ENCODE assay signal across 28 cellular contexts in genomic region chr7:15723840-15724239, GRCh38. TPM values are rescaled to one million over a fixed set of nuclear protein-coding genes. Genes with fewer than 3 reads are reported as not detected.
A peak's percentile ranks its signal among the peaks of the same experiment; 100 is the strongest.
DNase-seq lines count a peak whose midpoint lies in the region; ATAC-seq, FAIRE-seq and TF ChIP-seq lines count a peak whose summit lies in the region.
"Had no signal": no experiment of that assay in that cellular context is flagged by ENCODE, and none has a peak within 500 bp of the region (broad histone marks: within the 10 kb centered on the region; RNA-seq: fewer than 3 reads in every experiment).

No MANE protein-coding gene starts in this region.

- H3K4me3 ChIP-seq in neural progenitor cell, result no peak overlapping the region
- no peak overlapping the region for H3K4me3 ChIP-seq in left lung
- H3K4me3 ChIP-seq: SJSA1 had no signal

- no peak for TF ChIP-seq POLR2A in H54 (IDR thresholded peaks at IDR 0.05; ENCODE audit: low read depth, low read length)

- no peak overlapping the region for H3K9ac ChIP-seq in neural progenitor cell

- no peak overlapping the region for H3K4me2 ChIP-seq in neural progenitor cell

- H3K27me3 ChIP-seq in neural progenitor cell, result no peaks in the 10 kb centered on the region
- H3K27me3 ChIP-seq in left lung, result no peaks in the 10 kb centered on the region
- H3K27me3 ChIP-seq: SJSA1 had no signal

- H3K27ac ChIP-seq in neural progenitor cell, result no peak overlapping the region
- no peak overlapping the region for H3K27ac ChIP-seq in left lung
- H3K27ac ChIP-seq: SJSA1 had no signal

- H3K36me3 ChIP-seq in neural progenitor cell (no peaks in the 10 kb centered on the region), left lung (no peaks in the 10 kb centered on the region)
- H3K36me3 ChIP-seq: BE2C, SJSA1 had no signal

- peak; percentile 36 for FAIRE-seq in H54 (lab: Jason Lieb, UNC)
- FAIRE-seq: GM12892, GM19239, RCC 7860 had no signal

- peak; percentile 21 for DNase-seq in GM03348 (ENCODE audit: low spot score)
- DNase-seq in H54 (ENCODE audit: insufficient read length, low spot score), result no peak
- peak; percentile 51 for DNase-seq in fibroblast of gingiva (ENCODE audit: low read depth)
- no peak for DNase-seq in neural progenitor cell (ENCODE audit: low spot score)
- DNase-seq in activated T-cell treated with anti-CD3 and anti-CD28 coated beads, Interleukin-2, amount 50 U/mL, for 72 hours, result no peak
- no peak for DNase-seq in iPS-NIHi7 (ENCODE audit: extremely low spot score)
- no peak for DNase-seq in left lung
- DNase-seq: BE2C; CD8-positive, alpha-beta memory T cell; DMS79 treated with DMSO at 0.1 percent for 48 hours; GF-D8; GOT3; HCEC 1CT; KBM-7; MV-4-11; NCI-H1105; NCI-H1436 treated with DMSO at 0.1 percent for 48 hours; NCI-H187 treated with DMSO at 0.1 percent for 48 hours; NCI-H524 treated with DMSO at 0.1 percent for 48 hours; NCI-H774 had no signal

- TF ChIP-seq CTCF in neural progenitor cell (IDR thresholded peaks at IDR 0.05), result no peak
- TF ChIP-seq CTCF in left lung (IDR thresholded peaks at IDR 0.05), result no peak

- no peaks in the 10 kb centered on the region for H3K4me1 Mint-ChIP-seq in neural progenitor cell
- no peaks in the 10 kb centered on the region for H3K4me1 Mint-ChIP-seq in activated T-cell treated with anti-CD3 and anti-CD28 coated beads, Interleukin-2, amount 50 U/mL, for 72 hours (ENCODE audit: low read depth)
- H3K4me1 Mint-ChIP-seq: CD8-positive, alpha-beta memory T cell had no signal

- H3K9me3 Mint-ChIP-seq in neural progenitor cell, result no peaks in the 10 kb centered on the region
- no peaks in the 10 kb centered on the region for H3K9me3 Mint-ChIP-seq in activated T-cell treated with anti-CD3 and anti-CD28 coated beads, Interleukin-2, amount 50 U/mL, for 72 hours

- H3K4me1 ChIP-seq in neural progenitor cell, result peaks cover 4% of the 10 kb centered on the region
- H3K4me1 ChIP-seq in left lung, result no peaks in the 10 kb centered on the region
- H3K4me1 ChIP-seq: BE2C, SJSA1 had no signal

- H3K36me3 Mint-ChIP-seq in neural progenitor cell, result no peaks in the 10 kb centered on the region
- H3K36me3 Mint-ChIP-seq in activated T-cell treated with anti-CD3 and anti-CD28 coated beads, Interleukin-2, amount 50 U/mL, for 72 hours (ENCODE audit: insufficient read depth in 2 of 2), result no peaks in the 10 kb centered on the region
- H3K36me3 Mint-ChIP-seq: CD14-positive monocyte; CD8-positive, alpha-beta memory T cell had no signal

- H3K27me3 Mint-ChIP-seq in neural progenitor cell (ENCODE audit: insufficient read depth, low read depth), result no peaks in the 10 kb centered on the region
- H3K27me3 Mint-ChIP-seq in activated T-cell treated with anti-CD3 and anti-CD28 coated beads, Interleukin-2, amount 50 U/mL, for 72 hours (ENCODE audit: low read depth), result no peaks in the 10 kb centered on the region
- H3K27me3 Mint-ChIP-seq: CD8-positive, alpha-beta memory T cell had no signal

- no peaks in the 10 kb centered on the region for H4K20me1 ChIP-seq in neural progenitor cell (ENCODE audit: low read depth)

- intact Hi-C loops in left lung (cut with DNase I), result no loop called here

- H3K27ac Mint-ChIP-seq in neural progenitor cell, result no peak overlapping the region
- no peak overlapping the region for H3K27ac Mint-ChIP-seq in activated T-cell treated with anti-CD3 and anti-CD28 coated beads, Interleukin-2, amount 50 U/mL, for 72 hours
- H3K27ac Mint-ChIP-seq: CD8-positive, alpha-beta memory T cell had no signal

- peak overlapping the region; percentile 28 for H2AFZ ChIP-seq in neural progenitor cell (replicated peaks)

- H3K4me3 Mint-ChIP-seq in neural progenitor cell, result no peak overlapping the region
- no peak overlapping the region for H3K4me3 Mint-ChIP-seq in activated T-cell treated with anti-CD3 and anti-CD28 coated beads, Interleukin-2, amount 50 U/mL, for 72 hours
- H3K4me3 Mint-ChIP-seq: CD14-positive monocyte; CD8-positive, alpha-beta memory T cell had no signal

- ATAC-seq in GM21825 (IDR thresholded peaks at IDR 0.05; ENCODE audit: unreplicated experiment) (no peak), left lung (no peak)
- no peak for ATAC-seq in activated T-cell treated with anti-CD3 and anti-CD28 coated beads, Interleukin-2, amount 50 U/mL, for 72 hours (replicated peaks in 1 of 2)

- no peaks in the 10 kb centered on the region for H3F3A ChIP-seq in neural progenitor cell (ENCODE audit: low read depth)

- no peaks in the 10 kb centered on the region for H3K79me2 ChIP-seq in neural progenitor cell (ENCODE audit: low read depth)

- H3K9me3 ChIP-seq in neural progenitor cell (ENCODE audit: low read depth), result no peaks in the 10 kb centered on the region
- H3K9me3 ChIP-seq in left lung, result no peaks in the 10 kb centered on the region
- H3K9me3 ChIP-seq: BE2C, SJSA1 had no signal

RNA-seq across cellular contexts. Expression of gene MEOX2, which starts 37.4 kb away (rescaled TPM):
- 0.25 TPM in 1 of 2 replicates, not detected in the other for total RNA-seq in neural progenitor cell (ENCODE audit: low replicate concordance)
- not detected for total RNA-seq in activated T-cell treated with anti-CD3 and anti-CD28 coated beads, Interleukin-2, amount 50 U/mL, for 72 hours
- 10 to 100 TPM; 25.2 to 38.7 TPM for total RNA-seq in left lung
- total RNA-seq: A673; CD8-positive, alpha-beta memory T cell; MCF 10A; SJSA1 had no signal

Comparison
In these comparisons a context has a peak if more than half of its experiments do, and no peak if none do; other contexts are left out.
1. DNase-seq: peak in GM03348 (single experiment) and fibroblast of gingiva (single experiment); none in H54 (single experiment), neural progenitor cell (single experiment), activated T-cell treated with anti-CD3 and anti-CD28 coated beads, Interleukin-2, amount 50 U/mL, for 72 hours (0 of 2), iPS-NIHi7 (single experiment) and left lung (0 of 2).
2. RNA of gene MEOX2, which starts 37.4 kb away (total RNA-seq): 25.2 to 38.7 TPM in left lung; 0.25 TPM in neural progenitor cell and not detected in activated T-cell treated with anti-CD3 and anti-CD28 coated beads, Interleukin-2, amount 50 U/mL, for 72 hours; every median in the first group is over 10 times any median in the second.